In genomic region chr3:140924097-140924873, GRCh38 we compare ENCODE assay signal across 18 cellular contexts. TPM values are rescaled to one million over a fixed set of nuclear protein-coding genes. Genes with fewer than 3 reads are reported as not detected.
DNase-seq lines count a peak whose midpoint lies in the region; ATAC-seq, FAIRE-seq and TF ChIP-seq lines count a peak whose summit lies in the region.
"Had no signal": no experiment of that assay in that cellular context is flagged by ENCODE, and none has a peak within 500 bp of the region (broad histone marks: within the 10 kb centered on the region; RNA-seq: fewer than 3 reads in every experiment).

No MANE protein-coding gene starts in this region.

- intact Hi-C loops in heart left ventricle (cut with DNase I), result loop anchor here in 3 of 10 donors (2.0 to 10.0 kb wide), 4 partner anchors 17 to 51 kb away; partner anchors contain the start of gene SLC25A36 (in 1 of the 3)
- intact Hi-C loops in lower lobe of right lung (cut with DNase I), result no loop called here

- H3K4me1 Mint-ChIP-seq in astrocyte (ENCODE audit: low read depth, unreplicated experiment), result peaks cover 8% of the 10 kb centered on the region

- H3K9me3 ChIP-seq in astrocyte (ENCODE audit: insufficient read depth, low read depth, low read length) (no peaks in the 10 kb centered on the region), heart left ventricle (peaks cover 0 to 5% (median 0%) of the 10 kb centered on the region in 12 donors), lower lobe of right lung (no peaks in the 10 kb centered on the region), skeletal muscle tissue (ENCODE audit: control insufficient read depth in 3 of 3, low read length in 3 of 3) (no peaks in the 10 kb centered on the region)

- H3K27me3 Mint-ChIP-seq in astrocyte (ENCODE audit: low read depth, unreplicated experiment), result peaks cover under 1% of the 10 kb centered on the region

- H3K27ac ChIP-seq in astrocyte (ENCODE audit: low read depth, low read length), result no peak overlapping the region
- H3K27ac ChIP-seq in heart left ventricle, result peak overlapping the region; percentile 43 to 91 (median 74)
- H3K27ac ChIP-seq in lower lobe of right lung, result no peak overlapping the region
- H3K27ac ChIP-seq in skeletal muscle tissue (ENCODE audit: low read depth, low read length), result peak overlapping the region; percentile 75
- H3K27ac ChIP-seq: GM23248, HL-60 had no signal

- H3K4me2 ChIP-seq in astrocyte (ENCODE audit: low read length), result no peak overlapping the region

- H3K36me3 Mint-ChIP-seq in astrocyte (ENCODE audit: low read depth, unreplicated experiment), result no peaks in the 10 kb centered on the region

- WGBS in heart left ventricle, 4 donors, result 40 to 50% (median 43%) methylated on average over 6 of the region's 6 CpGs

- H3K27me3 ChIP-seq in astrocyte (ENCODE audit: insufficient read depth, low read length) (peaks cover 14% of the 10 kb centered on the region), heart left ventricle (peaks cover 0 to 6% (median 0%) of the 10 kb centered on the region in 9 donors), lower lobe of right lung (ENCODE audit: low read depth) (no peaks in the 10 kb centered on the region), skeletal muscle tissue (ENCODE audit: control insufficient read depth in 3 of 3, insufficient read depth in 3 of 3, low read length in 3 of 3) (no peaks in the 10 kb centered on the region)

- H3K27ac Mint-ChIP-seq in astrocyte (ENCODE audit: unreplicated experiment), result no peak overlapping the region
- H3K27ac Mint-ChIP-seq: CD4-positive, alpha-beta T cell had no signal

- no peaks in the 10 kb centered on the region for H3K79me2 ChIP-seq in astrocyte (ENCODE audit: insufficient read depth, low read length)

- no peaks in the 10 kb centered on the region for H3K4me1 ChIP-seq in astrocyte (ENCODE audit: insufficient read depth, low read length)
- H3K4me1 ChIP-seq in heart left ventricle, result peaks cover 0 to 16% (median 0%) of the 10 kb centered on the region in 12 donors
- no peaks in the 10 kb centered on the region for H3K4me1 ChIP-seq in lower lobe of right lung
- H3K4me1 ChIP-seq in skeletal muscle tissue (ENCODE audit: control insufficient read depth in 3 of 3, insufficient read depth in 3 of 3, low read length in 3 of 3), result peaks cover 6 to 17% (median 7%) of the 10 kb centered on the region in 3 donors

- H3K4me3 ChIP-seq in astrocyte (ENCODE audit: insufficient read depth, low read depth, low read length) (no peak overlapping the region), heart left ventricle (no peak overlapping the region), lower lobe of right lung (no peak overlapping the region), skeletal muscle tissue (ENCODE audit: low read length in 3 of 3) (peak overlapping the region in 1 of 3 donors; percentile 38)
- H3K4me3 ChIP-seq: GM23248 had no signal

- no peaks in the 10 kb centered on the region for H4K20me1 ChIP-seq in astrocyte (ENCODE audit: insufficient read depth, low read length)

- H3K4me3 Mint-ChIP-seq in astrocyte (ENCODE audit: unreplicated experiment), result peak overlapping the region; percentile 60
- H3K4me3 Mint-ChIP-seq: CD4-positive, alpha-beta T cell had no signal

- no peak for FAIRE-seq in astrocyte (lab: Jason Lieb, UNC)
- FAIRE-seq: HTR-8/SVneo had no signal

- ATAC-seq in heart left ventricle (peak; percentile 99), lower lobe of right lung (peak; percentile 26 to 47), HG03354 (IDR thresholded peaks at IDR 0.05; ENCODE audit: poor library complexity, severe bottlenecking, unreplicated experiment) (no peak)

- H2AFZ ChIP-seq in astrocyte (ENCODE audit: low read depth, low read length), result no peak overlapping the region
- H2AFZ ChIP-seq: GM23248 had no signal

- TF ChIP-seq POLR2A in heart left ventricle (IDR thresholded peaks at IDR 0.05), result no peak

- H3K36me3 ChIP-seq in astrocyte (ENCODE audit: insufficient read depth, low read length), result no peaks in the 10 kb centered on the region
- no peaks in the 10 kb centered on the region for H3K36me3 ChIP-seq in heart left ventricle
- no peaks in the 10 kb centered on the region for H3K36me3 ChIP-seq in lower lobe of right lung
- H3K36me3 ChIP-seq in skeletal muscle tissue (ENCODE audit: control insufficient read depth in 3 of 3, insufficient read depth in 3 of 3, low read length in 3 of 3), result no peaks in the 10 kb centered on the region

- no peak for DNase-seq in astrocyte (ENCODE audit: low read depth)
- DNase-seq in heart left ventricle, result peak; percentile 55 to 90 (median 80)
- no peak for DNase-seq in lower lobe of right lung
- no peak for DNase-seq in DMS53 (lab: John Stamatoyannopoulos, UW)
- DNase-seq in stimulated activated CD4-positive, alpha-beta T cell treated with anti-CD3 and anti-CD28 coated beads, Interleukin-15, amount 100 ng/mL, for 24 hours, result no peak
- DNase-seq: ACHN; AML-193; CD4-positive, alpha-beta T cell; GM23248; HCEC 1CT; NCI-H146; NCI-H2081 treated with DMSO at 0.1 percent for 48 hours; NCI-H524 treated with DMSO at 0.1 percent for 48 hours; OCI-M1 had no signal

- TF ChIP-seq CTCF in astrocyte (IDR thresholded peaks at IDR 0.05; ENCODE audit: insufficient read depth, low read depth, low read length) (no peak), heart left ventricle (IDR thresholded peaks at IDR 0.05) (no peak), lower lobe of right lung (IDR thresholded peaks at IDR 0.05) (no peak)

- H3K9ac ChIP-seq in astrocyte (ENCODE audit: low read length), result no peak overlapping the region
- H3K9ac ChIP-seq in skeletal muscle tissue (ENCODE audit: low read depth in 1 of 3, low read length in 3 of 3), result peak overlapping the region in 2 of 3 donors; percentile 59 to 76
- H3K9ac ChIP-seq: GM23248 had no signal

- H3K9me3 Mint-ChIP-seq in astrocyte (ENCODE audit: unreplicated experiment), result no peaks in the 10 kb centered on the region
- H3K9me3 Mint-ChIP-seq: CD4-positive, alpha-beta T cell had no signal

RNA-seq across cellular contexts. Expression of gene SLC25A36, which starts 17.4 kb away (rescaled TPM):
- total RNA-seq in astrocyte (79.3 and 81.0 TPM in 2 replicates), heart left ventricle (10 to 100 TPM; 48.1 to 78.0 (median 63.0) TPM), lower lobe of right lung (91.5 TPM), skeletal muscle tissue (56.9 TPM)
- polyA plus RNA-seq in heart left ventricle, result 10 to 100 TPM; 36.0 to 40.7 TPM

Comparison
In these comparisons a context has a peak if more than half of its experiments do, and no peak if none do; other contexts are left out.
1. DNase-seq: peak in heart left ventricle (5 of 5); none in astrocyte (single experiment), lower lobe of right lung (single experiment), DMS53 (single experiment) and stimulated activated CD4-positive, alpha-beta T cell treated with anti-CD3 and anti-CD28 coated beads, Interleukin-15, amount 100 ng/mL, for 24 hours (single experiment).
2. H3K27ac ChIP-seq: peak in heart left ventricle (12 of 12) and skeletal muscle tissue (single experiment); none in astrocyte (single experiment) and lower lobe of right lung (single experiment).